ENCODE assay signal across 8 cellular contexts in genomic region chr9:29211681-29212589, GRCh38. TPM values are rescaled to one million over a fixed set of nuclear protein-coding genes. Genes with fewer than 3 reads are reported as not detected.
DNase-seq lines count a peak whose midpoint lies in the region; ATAC-seq and TF ChIP-seq lines count a peak whose summit lies in the region.

No MANE protein-coding gene starts in this region.

- no peak overlapping the region for H3K4me2 ChIP-seq in GM23248 (ENCODE audit: unreplicated experiment)
- peak overlapping the region; percentile 98 for H3K4me2 ChIP-seq in KMS-11

- H3K27me3 ChIP-seq in GM23248 (replicated peaks; ENCODE audit: insufficient read depth): peaks cover 61% of the 10 kb centered on the region
- no peaks in the 10 kb centered on the region for H3K27me3 ChIP-seq in KMS-11 (ENCODE audit: insufficient read depth, low read depth)
- H3K27me3 ChIP-seq in WERI-Rb-1 (ENCODE audit: insufficient read depth, low read depth, severe bottlenecking): peaks cover 9% of the 10 kb centered on the region
- peaks cover 0 to 6% of the 10 kb centered on the region in 2 donors for H3K27me3 ChIP-seq in naive thymus-derived CD4-positive, alpha-beta T cell (ENCODE audit: control insufficient read depth in 2 of 2, insufficient read depth in 2 of 2, low read length in 2 of 2)
- H3K27me3 ChIP-seq in transverse colon: peaks cover 74% of the 10 kb centered on the region

- TF ChIP-seq POLR2A in transverse colon (IDR thresholded peaks at IDR 0.05): no peak

- H3K4me1 ChIP-seq in GM23248 (ENCODE audit: insufficient read depth): no peaks in the 10 kb centered on the region
- peaks cover 7% of the 10 kb centered on the region for H3K4me1 ChIP-seq in KMS-11 (ENCODE audit: low read depth, poor library complexity, severe bottlenecking)
- no peaks in the 10 kb centered on the region for H3K4me1 ChIP-seq in naive thymus-derived CD4-positive, alpha-beta T cell (ENCODE audit: control insufficient read depth in 2 of 2, insufficient read depth in 2 of 2, low read length in 2 of 2)
- peaks cover 10 to 32% (median 17%) of the 10 kb centered on the region in 4 donors for H3K4me1 ChIP-seq in transverse colon

- no peaks in the 10 kb centered on the region for H3K9me2 ChIP-seq in GM23248 (ENCODE audit: insufficient read depth)

- H3K27me3 Mint-ChIP-seq in naive thymus-derived CD4-positive, alpha-beta T cell: peaks cover 50 to 69% (median 64%) of the 10 kb centered on the region in 5 donors

- H3K9me3 Mint-ChIP-seq in naive thymus-derived CD4-positive, alpha-beta T cell: peaks cover 0 to 9% (median 0%) of the 10 kb centered on the region in 11 donors

- peaks cover 0 to 23% (median 20%) of the 10 kb centered on the region in 7 donors for H3K4me1 Mint-ChIP-seq in naive thymus-derived CD4-positive, alpha-beta T cell

- intact Hi-C loops in naive thymus-derived CD4-positive, alpha-beta T cell (cut with micrococcal nuclease): no loop called here
- intact Hi-C loops in transverse colon (cut with DNase I; ENCODE audit: low total_unique reads): no loop called here

- DNase-seq in GM23248 (peak; percentile 50), WERI-Rb-1 (peak; percentile 70), fibroblast of mammary gland (ENCODE audit: low read depth) (no peak), transverse colon (peak; percentile 22), EL (no peak)
- peak in 7 of 9 donors; percentile 7 to 60 (median 15) for DNase-seq in naive thymus-derived CD4-positive, alpha-beta T cell

- no peaks in the 10 kb centered on the region for H3K9me3 ChIP-seq in GM23248 (ENCODE audit: low read depth)
- H3K9me3 ChIP-seq in WERI-Rb-1 (ENCODE audit: severe bottlenecking): no peaks in the 10 kb centered on the region
- H3K9me3 ChIP-seq in naive thymus-derived CD4-positive, alpha-beta T cell (ENCODE audit: control insufficient read depth in 2 of 3, low read length in 3 of 3): no peaks in the 10 kb centered on the region
- no peaks in the 10 kb centered on the region for H3K9me3 ChIP-seq in transverse colon

- no peaks in the 10 kb centered on the region for H3K36me3 Mint-ChIP-seq in naive thymus-derived CD4-positive, alpha-beta T cell

- H3K27ac ChIP-seq in GM23248 (no peak overlapping the region), KMS-11 (no peak overlapping the region), WERI-Rb-1 (no peak overlapping the region), transverse colon (no peak overlapping the region)
- H3K27ac ChIP-seq in naive thymus-derived CD4-positive, alpha-beta T cell (ENCODE audit: low read depth, low read length): no peak overlapping the region

- H3F3A ChIP-seq in GM23248 (ENCODE audit: insufficient read depth): no peaks in the 10 kb centered on the region

- POLR2A ChIA-PET in naive thymus-derived CD4-positive, alpha-beta T cell (lab: Charles Lee): no interaction called here

- CTCF ChIA-PET in naive thymus-derived CD4-positive, alpha-beta T cell (lab: Charles Lee): no interaction called here

- TF ChIP-seq EP300 in transverse colon (IDR thresholded peaks at IDR 0.05; ENCODE audit: low read depth): no peak

- TF ChIP-seq CTCF in GM12873 (IDR thresholded peaks at IDR 0.05; ENCODE audit: insufficient read depth, low read depth, low read length, missing control alignments) (peak; percentile 73), KMS-11 (conservative IDR thresholded peaks at IDR 0.05; ENCODE audit: low read depth, low read length) (peak; percentile 66), WERI-Rb-1 (IDR thresholded peaks at IDR 0.05; ENCODE audit: low read depth, low read length) (peak; percentile 89), fibroblast of mammary gland (conservative IDR thresholded peaks at IDR 0.05; ENCODE audit: control insufficient read depth, insufficient read depth, low read depth, low read length) (peak; percentile 37), transverse colon (IDR thresholded peaks at IDR 0.05) (peak in 4 of 5 experiments; percentile 26 to 77 (median 53))

- no peak overlapping the region for H3K9ac ChIP-seq in GM23248
- peak overlapping the region; percentile 61; the same call in 1 of the 2 replicates for H3K9ac ChIP-seq in KMS-11

- H3K4me3 ChIP-seq in GM23248 (peak overlapping the region; percentile 52), KMS-11 (IDR thresholded peaks at IDR 0.05; ENCODE audit: insufficient read depth, low read depth, low read length) (no peak overlapping the region), WERI-Rb-1 (ENCODE audit: low read depth, low read length) (peak overlapping the region; percentile 81), fibroblast of mammary gland (ENCODE audit: control insufficient read depth, low read depth, low read length) (peak overlapping the region; percentile 18), transverse colon (peak overlapping the region in 3 of 4 donors; percentile 17 to 48 (median 25))
- no peak overlapping the region for H3K4me3 ChIP-seq in naive thymus-derived CD4-positive, alpha-beta T cell (ENCODE audit: low read length)

- in situ Hi-C loops in GM23248 (cut with MboI): no loop called here
- in situ Hi-C loops in transverse colon (cut with MboI; ENCODE audit: low pct_ligation_motif_present in 1 of 4, low pct_unique_long_range_greater_than_20kb in 1 of 4, low sequenced_read_pairs in 3 of 4): no loop called here

- peak; percentile 88 for ATAC-seq in naive thymus-derived CD4-positive, alpha-beta T cell

- no peaks in the 10 kb centered on the region for H3K36me3 ChIP-seq in GM23248 (ENCODE audit: low read depth)
- no peaks in the 10 kb centered on the region for H3K36me3 ChIP-seq in KMS-11 (ENCODE audit: insufficient read depth)
- H3K36me3 ChIP-seq in WERI-Rb-1: no peaks in the 10 kb centered on the region
- H3K36me3 ChIP-seq in naive thymus-derived CD4-positive, alpha-beta T cell (ENCODE audit: control insufficient read depth in 2 of 3, insufficient read depth in 3 of 3, low read length in 3 of 3): no peaks in the 10 kb centered on the region
- no peaks in the 10 kb centered on the region for H3K36me3 ChIP-seq in transverse colon

- WGBS in GM23248 (ENCODE audit: low coverage in 1 of 2, low lambda C conversion rate in 2 of 2, missing lambda C conversion rate in 2 of 2), 2 experiments: 2 to 6% methylated on average over 33 to 40 of the region's 71 CpGs
- WGBS in transverse colon (ENCODE audit: low coverage in 1 of 2), 2 donors: 5 to 6% methylated on average over 8 to 44 of the region's 71 CpGs

- no peaks in the 10 kb centered on the region for H3K79me2 ChIP-seq in GM23248 (ENCODE audit: insufficient read depth)
- H3K79me2 ChIP-seq in KMS-11 (ENCODE audit: insufficient read depth, low read depth): no peaks in the 10 kb centered on the region

- no peak overlapping the region for H3K27ac Mint-ChIP-seq in naive thymus-derived CD4-positive, alpha-beta T cell

- H4K20me1 ChIP-seq in GM23248 (ENCODE audit: insufficient read depth) (no peaks in the 10 kb centered on the region), KMS-11 (ENCODE audit: insufficient read depth) (no peaks in the 10 kb centered on the region)

- H3K4me3 Mint-ChIP-seq in naive thymus-derived CD4-positive, alpha-beta T cell: peak overlapping the region in 9 of 10 donors; percentile 7 to 82 (median 67)

- H2AFZ ChIP-seq in GM23248: 0 out of 2 replicates have a peak overlapping the region, but pooled peaks have one; percentile 24
- peak overlapping the region; percentile 86 for H2AFZ ChIP-seq in KMS-11 (ENCODE audit: low read depth)

RNA-seq across cellular contexts. Expression of gene LINGO2, which starts 1.5 kb away (rescaled TPM):
- total RNA-seq in GM23248 (2014; rRNA removed; shearing (Covaris generic)): not detected in 2 replicates
- not detected in 2 replicates for polyA plus RNA-seq in GM23248 (2016; fragmentation: Nextera tagmentation; extraction: Ambion mirVana)
- under 1 TPM in 1 of 5 experiments, not detected in 4; 0.54 TPM for total RNA-seq in naive thymus-derived CD4-positive, alpha-beta T cell
- polyA plus RNA-seq in naive thymus-derived CD4-positive, alpha-beta T cell: not detected
- under 1 TPM in 1 of 4 donors, not detected in 3; 0.60 TPM for total RNA-seq in transverse colon

Comparison
In these comparisons a context has a peak if more than half of its experiments do, and no peak if none do; other contexts are left out.
1. CTCF ChIP-seq: peak in every context shown above with its lines; median percentile 89 in WERI-Rb-1; 73 in GM12873; 66 in KMS-11; 53 in transverse colon; 37 in fibroblast of mammary gland.
2. DNase-seq: peak in GM23248 (single experiment), WERI-Rb-1 (single experiment), naive thymus-derived CD4-positive, alpha-beta T cell (7 of 9) and transverse colon (single experiment); none in fibroblast of mammary gland (single experiment) and EL (single experiment).
3. H3K4me3 ChIP-seq: peak in GM23248 (single experiment), WERI-Rb-1 (single experiment), fibroblast of mammary gland (single experiment) and transverse colon (3 of 4); none in KMS-11 (single experiment) and naive thymus-derived CD4-positive, alpha-beta T cell (single experiment).